1 cellular context compared by ENCODE assay signal in the genomic region with DNA sequence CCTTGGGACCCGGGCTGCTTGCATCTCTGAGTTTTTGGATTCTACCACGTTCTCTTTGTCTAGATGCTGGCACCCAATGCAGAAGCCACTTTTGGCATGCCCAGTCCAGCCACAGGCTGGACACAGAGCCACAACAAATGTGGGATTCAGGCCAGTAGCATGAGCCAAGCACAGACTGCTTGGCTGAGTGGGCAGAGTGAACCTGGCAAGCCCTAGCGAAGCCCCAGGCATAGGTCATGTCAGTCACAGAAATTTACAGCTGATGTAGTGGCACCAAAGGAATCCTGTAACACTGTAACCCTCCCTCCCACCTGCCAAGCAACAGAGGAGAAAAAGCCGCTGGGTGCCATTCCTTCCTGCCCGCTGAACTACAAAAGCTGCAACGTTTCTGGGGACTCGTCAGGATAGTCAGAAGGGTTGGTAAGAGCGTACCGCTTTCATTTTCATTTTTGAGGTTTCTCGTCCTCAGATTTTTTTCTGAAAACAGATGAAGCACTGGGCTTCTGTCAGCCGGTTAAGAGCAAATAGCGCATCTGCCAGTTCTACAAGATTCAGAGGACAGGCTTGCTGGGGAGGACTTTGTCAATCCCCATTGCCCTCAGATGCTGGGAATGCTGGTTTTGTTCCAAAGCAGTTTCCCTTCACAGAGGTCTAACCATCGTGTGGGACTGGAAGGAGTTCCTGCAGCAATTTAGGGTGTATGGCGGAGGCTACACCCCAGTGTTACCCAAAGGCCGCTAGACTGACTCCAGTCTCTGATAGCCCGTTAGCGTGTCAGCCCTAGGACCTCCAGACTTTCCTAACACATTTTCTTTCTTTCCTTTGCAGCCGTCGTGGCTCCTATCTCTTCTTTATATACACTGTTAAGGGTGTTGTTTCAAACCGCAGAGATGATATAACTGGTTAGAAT.
TF ChIP-seq lines count a peak whose summit lies in the region.

No MANE protein-coding gene starts in this region.

TF ChIP-seq in SK-N-SH treated with all-trans-retinoic acid at 6 μM for 48 hours, 23 proteins besides CTCF, POLR2A, EP300 and RAD21 (continued from another document):
- TF ChIP-seq BACH2 (CRISPR knock-in tag; IDR thresholded peaks at IDR 0.05; ENCODE audit: borderline replicate concordance) = no peak
